8 cellular contexts compared by ENCODE assay signal in the genomic region with DNA sequence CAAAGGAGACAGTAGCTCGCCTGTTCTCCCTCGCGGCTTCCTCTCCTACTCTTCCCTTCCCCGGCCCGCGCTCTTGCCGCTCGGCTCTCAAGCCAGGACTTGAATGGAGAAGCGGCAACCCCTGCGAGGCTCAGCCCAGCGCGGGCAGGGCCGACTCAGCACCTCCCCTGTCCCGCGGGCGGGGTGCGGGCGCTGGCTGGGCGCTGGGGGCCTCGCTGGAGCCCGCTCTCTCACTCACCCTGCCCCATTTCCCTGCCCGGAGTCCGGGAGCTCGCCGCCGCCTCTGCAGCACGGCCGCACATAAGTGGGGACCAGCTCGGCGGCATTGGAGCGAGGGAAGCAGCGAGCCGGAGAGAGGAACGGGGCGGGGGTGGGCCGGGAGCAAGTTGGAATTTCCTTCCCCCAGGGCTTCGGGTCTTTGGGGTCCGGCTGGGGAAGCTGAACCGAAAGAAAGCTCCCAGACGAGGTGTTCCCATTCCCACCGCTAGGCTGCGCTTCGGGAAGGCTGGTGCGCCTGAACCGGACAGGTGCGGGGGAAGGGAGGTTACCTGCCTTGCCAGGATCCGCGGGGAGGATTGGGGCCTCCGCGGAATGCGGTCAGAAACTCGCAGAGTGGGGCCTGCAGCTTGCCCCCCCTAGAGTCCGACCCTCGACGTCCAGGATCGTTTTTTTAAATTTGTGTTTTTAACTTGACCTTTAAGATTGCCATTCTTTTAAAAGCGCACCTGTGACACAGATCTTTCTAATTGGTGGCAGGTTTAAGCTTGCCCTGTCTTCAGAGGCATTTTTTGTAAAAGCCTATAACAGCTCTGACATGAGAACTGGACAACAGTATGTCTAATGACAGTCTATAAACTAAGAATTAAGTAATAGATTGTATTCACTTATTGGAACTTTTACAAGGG. TPM values are rescaled to one million over a fixed set of nuclear protein-coding genes. Genes with fewer than 3 reads are reported as not detected.
DNase-seq lines count a peak whose midpoint lies in the region; ATAC-seq, FAIRE-seq and TF ChIP-seq lines count a peak whose summit lies in the region.

A gene with protein sequence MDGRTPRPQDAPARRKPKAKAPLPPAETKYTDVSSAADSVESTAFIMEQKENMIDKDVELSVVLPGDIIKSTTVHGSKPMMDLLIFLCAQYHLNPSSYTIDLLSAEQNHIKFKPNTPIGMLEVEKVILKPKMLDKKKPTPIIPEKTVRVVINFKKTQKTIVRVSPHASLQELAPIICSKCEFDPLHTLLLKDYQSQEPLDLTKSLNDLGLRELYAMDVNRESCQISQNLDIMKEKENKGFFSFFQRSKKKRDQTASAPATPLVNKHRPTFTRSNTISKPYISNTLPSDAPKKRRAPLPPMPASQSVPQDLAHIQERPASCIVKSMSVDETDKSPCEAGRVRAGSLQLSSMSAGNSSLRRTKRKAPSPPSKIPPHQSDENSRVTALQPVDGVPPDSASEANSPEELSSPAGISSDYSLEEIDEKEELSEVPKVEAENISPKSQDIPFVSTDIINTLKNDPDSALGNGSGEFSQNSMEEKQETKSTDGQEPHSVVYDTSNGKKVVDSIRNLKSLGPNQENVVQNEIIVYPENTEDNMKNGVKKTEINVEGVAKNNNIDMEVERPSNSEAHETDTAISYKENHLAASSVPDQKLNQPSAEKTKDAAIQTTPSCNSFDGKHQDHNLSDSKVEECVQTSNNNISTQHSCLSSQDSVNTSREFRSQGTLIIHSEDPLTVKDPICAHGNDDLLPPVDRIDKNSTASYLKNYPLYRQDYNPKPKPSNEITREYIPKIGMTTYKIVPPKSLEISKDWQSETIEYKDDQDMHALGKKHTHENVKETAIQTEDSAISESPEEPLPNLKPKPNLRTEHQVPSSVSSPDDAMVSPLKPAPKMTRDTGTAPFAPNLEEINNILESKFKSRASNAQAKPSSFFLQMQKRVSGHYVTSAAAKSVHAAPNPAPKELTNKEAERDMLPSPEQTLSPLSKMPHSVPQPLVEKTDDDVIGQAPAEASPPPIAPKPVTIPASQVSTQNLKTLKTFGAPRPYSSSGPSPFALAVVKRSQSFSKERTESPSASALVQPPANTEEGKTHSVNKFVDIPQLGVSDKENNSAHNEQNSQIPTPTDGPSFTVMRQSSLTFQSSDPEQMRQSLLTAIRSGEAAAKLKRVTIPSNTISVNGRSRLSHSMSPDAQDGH (minus strand): TSS at position 105 of the 905 bp plus-strand sequence. CDS start 627 bp downstream, outside the sequence.

- FAIRE-seq in D721Med (lab: Jason Lieb, UNC): no peak
- no peak for FAIRE-seq in pancreas (lab: Jason Lieb, UNC)

- H3K9me3 ChIP-seq in PC-3 (ENCODE audit: low read length) (no peaks in the 10 kb centered on the region), pancreas (no peaks in the 10 kb centered on the region)

- peak within 1 kb of the TSS; percentile 69 for H3K9ac ChIP-seq in PC-3 (ENCODE audit: low read length)

- peak; percentile 60 for TF ChIP-seq CTCF in D721Med (IDR thresholded peaks at IDR 0.05; ENCODE audit: insufficient read depth, missing control alignments)
- TF ChIP-seq CTCF in PC-3 (conservative IDR thresholded peaks at IDR 0.05; ENCODE audit: low read depth, low read length): peak; percentile 74
- peak; percentile 81 to 84 (median 82) for TF ChIP-seq CTCF in pancreas (IDR thresholded peaks at IDR 0.05)

- no peaks in the 10 kb centered on the region for H3K9me2 ChIP-seq in PC-3 (replicated peaks; ENCODE audit: low read length)

- CTCF ChIA-PET in PC-3 (lab: Charles Lee): interaction anchor here (0.5 to 1.8 kb wide), 7 partner anchors 32 to 952 kb away, joined by 3 to 7 read pairs (median 4); partner anchors contain the start of gene GALNT3

- peaks cover 28% of the 10 kb centered on the region for H3K4me1 ChIP-seq in PC-3 (ENCODE audit: insufficient read depth, low read length)
- peaks cover 18 to 43% (median 21%) of the 10 kb centered on the region in 3 donors for H3K4me1 ChIP-seq in pancreas

- POLR2A ChIA-PET in PC-3 (lab: Charles Lee; ENCODE audit: unreplicated experiment): interaction anchor here (0.7 kb wide), 1 partner anchor 120 kb away, joined by 3 read pairs; no protein-coding TSS in a partner anchor

- WGBS in pancreas, 2 donors: 1% methylated on average over 56 to 57 of the region's 57 CpGs

- peak within 1 kb of the TSS; percentile 85 for H3K4me2 ChIP-seq in PC-3 (ENCODE audit: low read length)

- H4K20me1 ChIP-seq in PC-3 (ENCODE audit: low read length): no peaks in the 10 kb centered on the region

- intact Hi-C loops in PC-3 (cut with micrococcal nuclease) (loop anchor here (1.0 to 2.0 kb wide), 5 partner anchors 31 to 139 kb away; no protein-coding TSS in a partner anchor), left cardiac atrium (cut with DNase I) (loop anchor here (5.0 to 10.0 kb wide), 3 partner anchors 70 to 100 kb away; no protein-coding TSS in a partner anchor), pancreas (cut with DNase I) (loop anchor here in 2 of 3 donors (5.0 to 10.0 kb wide), 2 partner anchors 63 to 70 kb away; no protein-coding TSS in a partner anchor)

- H3K27ac ChIP-seq in PC-3 (ENCODE audit: low read length) (peak within 1 kb of the TSS; percentile 12; the same call in 1 of the 2 replicates), pancreas (peak within 1 kb of the TSS; percentile 99 to 100 (median 99))

- H3F3A ChIP-seq in PC-3 (ENCODE audit: low read length, unreplicated experiment): no peaks in the 10 kb centered on the region

- 0 out of 2 replicates have a peak, but pooled peaks cover 2% of the 10 kb centered on the region for H3K79me2 ChIP-seq in PC-3 (ENCODE audit: low read length)

- H3K4me3 ChIP-seq in PC-3 (ENCODE audit: low read length) (peak within 1 kb of the TSS; percentile 90), pancreas (peak within 1 kb of the TSS; percentile 68 to 90 (median 81))

- H3K27me3 ChIP-seq in PC-3 (ENCODE audit: low read length) (no peaks in the 10 kb centered on the region), pancreas (no peaks in the 10 kb centered on the region)

- H3K36me3 ChIP-seq in PC-3 (ENCODE audit: low read depth, low read length): no peaks in the 10 kb centered on the region
- no peaks in the 10 kb centered on the region for H3K36me3 ChIP-seq in pancreas

- peak; percentile 25 for DNase-seq in D721Med (ENCODE audit: insufficient read length, low spot score)
- DNase-seq in PC-3: peak; percentile 85
- peak; percentile 71 for DNase-seq in amniotic epithelial cell (ENCODE audit: low read depth)
- peak; percentile 73 for DNase-seq in left cardiac atrium
- DNase-seq in pancreas: peak; percentile 88 to 93 (median 90)
- DNase-seq in NCI-H187 treated with DMSO at 0.1 percent for 48 hours (lab: John Stamatoyannopoulos, UW): no peak

- BruUV-seq in PC-3 (replicated peaks; lab: Mats Ljungman, UMichigan): TSS peak; percentile 39

- peak within 1 kb of the TSS; percentile 95 for H2AFZ ChIP-seq in PC-3 (ENCODE audit: low read length)

- ATAC-seq in GM19467 (IDR thresholded peaks at IDR 0.05; ENCODE audit: unreplicated experiment) (peak; percentile 64), HG03565 (IDR thresholded peaks at IDR 0.05; ENCODE audit: unreplicated experiment) (peak; percentile 51), PC-3 (peak; percentile 62), left cardiac atrium (peak; percentile 83 to 86), pancreas (peak; percentile 68 to 84 (median 75))

RNA-seq across cellular contexts. Expression of the gene that starts here (rescaled TPM):
- total RNA-seq in PC-3 (2014; rRNA removed) (3.6 and 4.3 TPM in 2 replicates), left cardiac atrium (10 to 100 TPM; 13.9 to 18.0 TPM), pancreas (10 to 100 TPM; 45.2 to 74.5 (median 63.0) TPM)
- polyA plus RNA-seq in pancreas: 10 to 100 TPM; 18.0 to 18.6 TPM
